8 cellular contexts compared by ENCODE assay signal in genomic region chr1:40951943-40952743, GRCh38. TPM values are rescaled to one million over a fixed set of nuclear protein-coding genes. Genes with fewer than 3 reads are reported as not detected.
A peak's percentile ranks its signal among the peaks of the same experiment; 100 is the strongest.
DNase-seq lines count a peak whose midpoint lies in the region; ATAC-seq and TF ChIP-seq lines count a peak whose summit lies in the region.

No MANE protein-coding gene starts in this region.

- no peaks in the 10 kb centered on the region for H3K36me3 ChIP-seq in BJ (ENCODE audit: control insufficient read depth, insufficient read depth, low read length)

- peak; percentile 81 for ATAC-seq in activated CD8-positive, alpha-beta memory T cell treated with anti-CD3 and anti-CD28 coated beads, Interleukin-2, amount 10 ng/mL, durations not matched to agents 7 days and 5 days
- ATAC-seq in natural killer cell, result peak; percentile 64 to 82 (median 75)
- ATAC-seq in HG02763 (IDR thresholded peaks at IDR 0.05; ENCODE audit: unreplicated experiment), result no peak

- no peaks in the 10 kb centered on the region for H3K27me3 ChIP-seq in BJ (ENCODE audit: control insufficient read depth, insufficient read depth, low read length)

- DNase-seq in BJ (ENCODE audit: low read depth), result no peak
- peak; percentile 23 for DNase-seq in HCEC 1CT
- peak; percentile 99 for DNase-seq in NCI-H748 (lab: John Stamatoyannopoulos, UW; ENCODE audit: unreplicated experiment)
- DNase-seq in activated CD8-positive, alpha-beta memory T cell treated with anti-CD3 and anti-CD28 coated beads, Interleukin-2, amount 10 ng/mL, durations not matched to agents 7 days and 5 days, result peak; percentile 68
- no peak for DNase-seq in epithelial cell of proximal tubule (ENCODE audit: low read depth)
- DNase-seq in natural killer cell, result peak; percentile 52
- DNase-seq in stimulated activated naive CD4-positive, alpha-beta T cell (lab: John Stamatoyannopoulos, UW), result peak in 5 of 6 experiments; percentile 20 to 62 (median 32)

- no peaks in the 10 kb centered on the region for H3K9me3 Mint-ChIP-seq in activated CD8-positive, alpha-beta memory T cell treated with anti-CD3 and anti-CD28 coated beads, Interleukin-2, amount 10 ng/mL, durations not matched to agents 7 days and 5 days (ENCODE audit: low read depth)
- no peaks in the 10 kb centered on the region for H3K9me3 Mint-ChIP-seq in natural killer cell

- peaks cover 20% of the 10 kb centered on the region for H3K4me1 Mint-ChIP-seq in activated CD8-positive, alpha-beta memory T cell treated with anti-CD3 and anti-CD28 coated beads, Interleukin-2, amount 10 ng/mL, durations not matched to agents 7 days and 5 days
- peaks cover 0 to 17% of the 10 kb centered on the region in 2 donors for H3K4me1 Mint-ChIP-seq in natural killer cell

- no peak overlapping the region for H3K4me3 Mint-ChIP-seq in activated CD8-positive, alpha-beta memory T cell treated with anti-CD3 and anti-CD28 coated beads, Interleukin-2, amount 10 ng/mL, durations not matched to agents 7 days and 5 days
- H3K4me3 Mint-ChIP-seq in natural killer cell, result no peak overlapping the region

- intact Hi-C loops in natural killer cell (cut with micrococcal nuclease), result loop anchor here (1.0 to 2.0 kb wide), 2 partner anchors 178 to 339 kb away; no protein-coding TSS in a partner anchor

- POLR2A ChIA-PET in BJ (lab: Charles Lee), result no interaction called here

- H3K36me3 Mint-ChIP-seq in activated CD8-positive, alpha-beta memory T cell treated with anti-CD3 and anti-CD28 coated beads, Interleukin-2, amount 10 ng/mL, durations not matched to agents 7 days and 5 days, result no peaks in the 10 kb centered on the region
- no peaks in the 10 kb centered on the region for H3K36me3 Mint-ChIP-seq in natural killer cell

- peaks cover 21% of the 10 kb centered on the region for H3K27me3 Mint-ChIP-seq in activated CD8-positive, alpha-beta memory T cell treated with anti-CD3 and anti-CD28 coated beads, Interleukin-2, amount 10 ng/mL, durations not matched to agents 7 days and 5 days
- H3K27me3 Mint-ChIP-seq in natural killer cell (ENCODE audit: low read depth in 2 of 2), result peaks cover 22 to 25% of the 10 kb centered on the region in 2 donors

- TF ChIP-seq CTCF in BJ (IDR thresholded peaks at IDR 0.05; ENCODE audit: insufficient read depth, low read depth, low read length) (peak; percentile 96), epithelial cell of proximal tubule (conservative IDR thresholded peaks at IDR 0.05; ENCODE audit: low read depth, low read length) (peak; percentile 89), natural killer cell (IDR thresholded peaks at IDR 0.05) (peak; percentile 85)

- CTCF ChIA-PET in BJ (lab: Yijun Ruan, JAX), result interaction anchor here (0.6 to 10.4 kb wide), 37 partner anchors 8 to 392 kb away, joined by 3 to 476 read pairs (median 4); partner anchors contain the start of genes CITED4, CTPS1 and NFYC
- CTCF ChIA-PET in activated CD8-positive, alpha-beta memory T cell treated with anti-CD3 and anti-CD28 coated beads, Interleukin-2, amount 10 ng/mL, durations not matched to agents 7 days and 5 days (lab: Charles Lee), result interaction anchor here (0.6 to 10.2 kb wide), 41 partner anchors 9 to 1393 kb away, joined by 3 to 195 read pairs (median 4); partner anchors contain the start of genes CITED4, CTPS1 and ZNF684

- H3K4me3 ChIP-seq in BJ (ENCODE audit: low read depth, low read length), result no peak overlapping the region
- no peak overlapping the region for H3K4me3 ChIP-seq in epithelial cell of proximal tubule (ENCODE audit: low read depth, low read length)

- no peak overlapping the region for H3K27ac Mint-ChIP-seq in activated CD8-positive, alpha-beta memory T cell treated with anti-CD3 and anti-CD28 coated beads, Interleukin-2, amount 10 ng/mL, durations not matched to agents 7 days and 5 days
- no peak overlapping the region for H3K27ac Mint-ChIP-seq in natural killer cell

RNA-seq across cellular contexts. Expression of gene CTPS1, which starts 27.4 kb away (rescaled TPM):
- polyA plus RNA-seq in BJ (2011; rRNA removed), result 45.1 and 53.0 TPM in 2 replicates
- 62.3 and 68.9 TPM in 2 replicates for polyA minus RNA-seq in BJ (2011; rRNA and poly(A)+ RNA removed)
- 10 to 100 TPM; 77.1 to 94.1 TPM for total RNA-seq in activated CD8-positive, alpha-beta memory T cell treated with anti-CD3 and anti-CD28 coated beads, Interleukin-2, amount 10 ng/mL, durations not matched to agents 7 days and 5 days
- total RNA-seq in epithelial cell of proximal tubule, result 53.3 and 61.6 TPM in 2 replicates
- 100 to 1,000 TPM in 1 of 3 donors, 10 to 100 TPM in 2; 90.5 to 128 (median 99.0) TPM for total RNA-seq in natural killer cell

Comparison
In these comparisons a context has a peak if more than half of its experiments do, and no peak if none do; other contexts are left out.
1. DNase-seq: peak in HCEC 1CT (single experiment), NCI-H748 (single experiment), activated CD8-positive, alpha-beta memory T cell treated with anti-CD3 and anti-CD28 coated beads, Interleukin-2, amount 10 ng/mL, durations not matched to agents 7 days and 5 days (single experiment), natural killer cell (single experiment) and stimulated activated naive CD4-positive, alpha-beta T cell (5 of 6); none in BJ (single experiment) and epithelial cell of proximal tubule (single experiment).
2. Peak in every context shown above with its lines, with median percentiles within 50 percentile points of each other: CTCF ChIP-seq.